ENCODE assay signal across 13 cellular contexts in the genomic region with DNA sequence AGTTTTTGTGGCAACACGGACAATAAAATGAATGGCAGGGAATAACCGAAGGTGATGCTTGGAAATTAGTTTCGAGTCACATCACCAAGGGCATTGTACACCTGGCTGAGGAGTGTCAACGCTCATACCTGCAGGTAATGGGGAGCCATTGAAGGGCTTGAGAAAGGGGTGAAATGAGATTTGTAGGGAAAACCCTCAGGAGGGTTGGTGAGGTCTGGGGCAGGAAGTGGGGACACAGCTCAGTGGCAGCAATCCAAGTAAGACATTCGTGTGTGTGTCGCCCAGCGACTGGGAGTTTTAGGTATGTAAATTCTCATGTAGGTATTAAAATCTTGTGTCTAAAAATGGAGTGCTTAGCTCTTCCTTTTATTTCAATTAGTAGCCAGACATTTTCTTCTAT.
DNase-seq lines count a peak whose midpoint lies in the region; ATAC-seq lines count a peak whose summit lies in the region.
"Had no signal": no experiment of that assay in that cellular context is flagged by ENCODE, and none has a peak within 500 bp of the region (broad histone marks: within the 10 kb centered on the region; RNA-seq: fewer than 3 reads in every experiment).

No MANE protein-coding gene starts in this region.

- ATAC-seq in GM18498 (IDR thresholded peaks at IDR 0.05; ENCODE audit: unreplicated experiment): peak; percentile 40
- peak; percentile 38 for ATAC-seq in GM19463 (IDR thresholded peaks at IDR 0.05; ENCODE audit: unreplicated experiment)
- ATAC-seq in HG03196 (IDR thresholded peaks at IDR 0.05; ENCODE audit: unreplicated experiment): peak; percentile 34
- no peak for ATAC-seq in GM18519 (IDR thresholded peaks at IDR 0.05; ENCODE audit: low FRiP score, unreplicated experiment)

- peak; percentile 33 for DNase-seq in germinal center (ENCODE audit: low spot score)
- DNase-seq in inferior parietal cortex (ENCODE audit: extremely low spot score): no peak
- no peak for DNase-seq in HUDEP-2 (lab: John Stamatoyannopoulos, UW; ENCODE audit: unreplicated experiment in 76 of 76)
- DNase-seq in COLO829 (ENCODE audit: low spot score): no peak
- DNase-seq: activated CD4-positive, alpha-beta T cell treated with anti-CD3 and anti-CD28 coated beads, Interleukin-2, amount 10 ng/mL, durations not matched to agents 7 days and 5 days; KG1; mesenchymal stem cell; NCI-H146; NCI-H526 had no signal
